Comparison of ENCODE assay signal across 12 cellular contexts in genomic region chr6:139164001-139164400, GRCh38. TPM values are rescaled to one million over a fixed set of nuclear protein-coding genes. Genes with fewer than 3 reads are reported as not detected.
DNase-seq lines count a peak whose midpoint lies in the region; ATAC-seq and TF ChIP-seq lines count a peak whose summit lies in the region.
"Had no signal": no experiment of that assay in that cellular context is flagged by ENCODE, and none has a peak within 500 bp of the region (broad histone marks: within the 10 kb centered on the region; RNA-seq: fewer than 3 reads in every experiment).

No MANE protein-coding gene starts in this region.

- no peaks in the 10 kb centered on the region for H3K4me1 ChIP-seq in endodermal cell (ENCODE audit: control insufficient read depth, insufficient read depth, low read length)
- H3K4me1 ChIP-seq in left ventricle myocardium inferior: peaks cover 77% of the 10 kb centered on the region

- no peak overlapping the region for H3K9ac ChIP-seq in endodermal cell (ENCODE audit: extremely low read depth, low read length, poor library complexity, severe bottlenecking)

- H3K4me3 ChIP-seq in endodermal cell (ENCODE audit: low read length) (no peak overlapping the region), left ventricle myocardium inferior (no peak overlapping the region)
- H3K4me3 ChIP-seq: esophagus muscularis mucosa, tibial nerve had no signal

- no peaks in the 10 kb centered on the region for H3K9me3 Mint-ChIP-seq in activated T-cell treated with anti-CD3 and anti-CD28 coated beads, Interleukin-2, amount 50 U/mL, for 24 hours
- H3K9me3 Mint-ChIP-seq in activated CD4-positive, alpha-beta T cell treated with anti-CD3 and anti-CD28 coated beads, Interleukin-2, amount 10 ng/mL, durations not matched to agents 24 days and 14 days: no peaks in the 10 kb centered on the region
- H3K9me3 Mint-ChIP-seq in endodermal cell: no peaks in the 10 kb centered on the region
- peaks cover 2 to 7% of the 10 kb centered on the region in 2 donors for H3K9me3 Mint-ChIP-seq in stimulated activated naive B cell treated with anti-CD40 and anti-IgM and Interleukin-4, amounts not matched to agents 10 μg/mL and 1 μg/mL and 100 μg/mL, for 72 hours

- H3K36me3 ChIP-seq in endodermal cell (ENCODE audit: control insufficient read depth, insufficient read depth, low read length) (no peaks in the 10 kb centered on the region), left ventricle myocardium inferior (peaks cover 24% of the 10 kb centered on the region)

- no peak for DNase-seq in activated T-cell treated with anti-CD3 and anti-CD28 coated beads, Interleukin-2, amount 50 U/mL, for 24 hours
- DNase-seq in activated T-cell treated with anti-CD3 and anti-CD28 coated beads for 4 hours: no peak
- peak; percentile 74 for DNase-seq in activated CD4-positive, alpha-beta T cell treated with anti-CD3 and anti-CD28 coated beads, Interleukin-2, amount 10 ng/mL, durations not matched to agents 24 days and 14 days
- peak; percentile 72 for DNase-seq in endodermal cell
- DNase-seq in stimulated activated naive B cell treated with anti-CD40 and anti-IgM and Interleukin-4, amounts not matched to agents 10 μg/mL and 1 μg/mL and 100 μg/mL, for 72 hours: no peak
- DNase-seq in epidermal melanocyte (ENCODE audit: insufficient read length, low spot score): no peak
- no peak for DNase-seq in left ventricle myocardium inferior
- DNase-seq: kidney, NCI-H146 had no signal

- peaks cover 96% of the 10 kb centered on the region for H3K4me1 Mint-ChIP-seq in activated T-cell treated with anti-CD3 and anti-CD28 coated beads, Interleukin-2, amount 50 U/mL, for 24 hours (ENCODE audit: low read depth)
- peaks cover 68% of the 10 kb centered on the region for H3K4me1 Mint-ChIP-seq in activated CD4-positive, alpha-beta T cell treated with anti-CD3 and anti-CD28 coated beads, Interleukin-2, amount 10 ng/mL, durations not matched to agents 24 days and 14 days
- peaks cover 11% of the 10 kb centered on the region for H3K4me1 Mint-ChIP-seq in endodermal cell
- H3K4me1 Mint-ChIP-seq in stimulated activated naive B cell treated with anti-CD40 and anti-IgM and Interleukin-4, amounts not matched to agents 10 μg/mL and 1 μg/mL and 100 μg/mL, for 72 hours: peaks cover 58 to 86% of the 10 kb centered on the region in 2 donors

- H3K27ac ChIP-seq in endodermal cell (ENCODE audit: low read depth, low read length): no peak overlapping the region
- H3K27ac ChIP-seq in left ventricle myocardium inferior (replicated peaks): no peak overlapping the region
- H3K27ac ChIP-seq: esophagus muscularis mucosa, tibial nerve had no signal

- H3K9me3 ChIP-seq in endodermal cell (ENCODE audit: control insufficient read depth, low read length): no peaks in the 10 kb centered on the region
- no peaks in the 10 kb centered on the region for H3K9me3 ChIP-seq in left ventricle myocardium inferior (replicated peaks)
- H3K9me3 ChIP-seq: esophagus muscularis mucosa, tibial nerve had no signal

- no peak overlapping the region for H3K4me3 Mint-ChIP-seq in activated T-cell treated with anti-CD3 and anti-CD28 coated beads, Interleukin-2, amount 50 U/mL, for 24 hours
- peak overlapping the region; percentile 32 for H3K4me3 Mint-ChIP-seq in activated CD4-positive, alpha-beta T cell treated with anti-CD3 and anti-CD28 coated beads, Interleukin-2, amount 10 ng/mL, durations not matched to agents 24 days and 14 days
- no peak overlapping the region for H3K4me3 Mint-ChIP-seq in endodermal cell
- peak overlapping the region; percentile 33 to 50 for H3K4me3 Mint-ChIP-seq in stimulated activated naive B cell treated with anti-CD40 and anti-IgM and Interleukin-4, amounts not matched to agents 10 μg/mL and 1 μg/mL and 100 μg/mL, for 72 hours

- H3K36me3 Mint-ChIP-seq in activated T-cell treated with anti-CD3 and anti-CD28 coated beads, Interleukin-2, amount 50 U/mL, for 24 hours (ENCODE audit: low read depth): peaks cover 81% of the 10 kb centered on the region
- peaks cover 42% of the 10 kb centered on the region for H3K36me3 Mint-ChIP-seq in activated CD4-positive, alpha-beta T cell treated with anti-CD3 and anti-CD28 coated beads, Interleukin-2, amount 10 ng/mL, durations not matched to agents 24 days and 14 days (ENCODE audit: low read depth)
- H3K36me3 Mint-ChIP-seq in endodermal cell (ENCODE audit: low read depth): peaks cover 5% of the 10 kb centered on the region
- H3K36me3 Mint-ChIP-seq in stimulated activated naive B cell treated with anti-CD40 and anti-IgM and Interleukin-4, amounts not matched to agents 10 μg/mL and 1 μg/mL and 100 μg/mL, for 72 hours: peaks cover 44 to 54% of the 10 kb centered on the region in 2 donors

- ATAC-seq in stimulated activated naive B cell treated with anti-CD40 and anti-IgM and Interleukin-4, amounts not matched to agents 10 μg/mL and 1 μg/mL and 100 μg/mL, for 72 hours (replicated peaks): no peak
- no peak for ATAC-seq in GM21723 (IDR thresholded peaks at IDR 0.05; ENCODE audit: unreplicated experiment)

- no peaks in the 10 kb centered on the region for H3K27me3 Mint-ChIP-seq in activated T-cell treated with anti-CD3 and anti-CD28 coated beads, Interleukin-2, amount 50 U/mL, for 24 hours
- no peaks in the 10 kb centered on the region for H3K27me3 Mint-ChIP-seq in activated CD4-positive, alpha-beta T cell treated with anti-CD3 and anti-CD28 coated beads, Interleukin-2, amount 10 ng/mL, durations not matched to agents 24 days and 14 days
- no peaks in the 10 kb centered on the region for H3K27me3 Mint-ChIP-seq in endodermal cell (ENCODE audit: insufficient read depth)
- no peaks in the 10 kb centered on the region for H3K27me3 Mint-ChIP-seq in stimulated activated naive B cell treated with anti-CD40 and anti-IgM and Interleukin-4, amounts not matched to agents 10 μg/mL and 1 μg/mL and 100 μg/mL, for 72 hours

- peak overlapping the region; percentile 97 for H3K27ac Mint-ChIP-seq in activated T-cell treated with anti-CD3 and anti-CD28 coated beads, Interleukin-2, amount 50 U/mL, for 24 hours
- peak overlapping the region; percentile 61 for H3K27ac Mint-ChIP-seq in activated CD4-positive, alpha-beta T cell treated with anti-CD3 and anti-CD28 coated beads, Interleukin-2, amount 10 ng/mL, durations not matched to agents 24 days and 14 days
- no peak overlapping the region for H3K27ac Mint-ChIP-seq in endodermal cell
- peak overlapping the region; percentile 96 for H3K27ac Mint-ChIP-seq in stimulated activated naive B cell treated with anti-CD40 and anti-IgM and Interleukin-4, amounts not matched to agents 10 μg/mL and 1 μg/mL and 100 μg/mL, for 72 hours

- intact Hi-C loops in activated CD4-positive, alpha-beta T cell treated with anti-CD3 and anti-CD28 coated beads, Interleukin-2, amount 10 ng/mL, durations not matched to agents 24 days and 14 days (cut with micrococcal nuclease): loop anchor here (5.0 kb wide), 1 partner anchor 137 kb away; the partner anchor contains the start of gene ABRACL
- intact Hi-C loops in left ventricle myocardium inferior (cut with micrococcal nuclease): no loop called here

- H3K27me3 ChIP-seq in endodermal cell (ENCODE audit: control insufficient read depth, insufficient read depth, low read length, poor library complexity, severe bottlenecking) (no peaks in the 10 kb centered on the region), left ventricle myocardium inferior (ENCODE audit: low read depth) (no peaks in the 10 kb centered on the region)
- H3K27me3 ChIP-seq: esophagus muscularis mucosa, tibial nerve had no signal

- TF ChIP-seq CTCF in endodermal cell (conservative IDR thresholded peaks at IDR 0.05) (peak; percentile 59), left ventricle myocardium inferior (IDR thresholded peaks at IDR 0.05; ENCODE audit: borderline replicate concordance) (no peak)

- WGBS in endodermal cell (ENCODE audit: insufficient coverage in 1 of 2, insufficient read length in 1 of 2), 2 experiments: 63 to 76% methylated on average over 3 of the region's 3 CpGs

RNA-seq across cellular contexts. Expression of gene HECA, which starts 29.1 kb away (rescaled TPM):
- total RNA-seq in activated CD4-positive, alpha-beta T cell treated with anti-CD3 and anti-CD28 coated beads, Interleukin-2, amount 10 ng/mL, durations not matched to agents 24 days and 14 days: 45.7 and 47.7 TPM in 2 replicates
- 1 to 10 TPM; 5.6 to 6.0 TPM for total RNA-seq in endodermal cell
- 10.3 TPM for polyA plus RNA-seq in endodermal cell (2013, experiment 1 of 2)
- polyA plus RNA-seq in endodermal cell (2013, experiment 2 of 2): 9.8 TPM
- 46.0 TPM for total RNA-seq in left ventricle myocardium inferior

Comparison
In these comparisons a context has a peak if more than half of its experiments do, and no peak if none do; other contexts are left out.
1. DNase-seq: peak in activated CD4-positive, alpha-beta T cell treated with anti-CD3 and anti-CD28 coated beads, Interleukin-2, amount 10 ng/mL, durations not matched to agents 24 days and 14 days (single experiment) and endodermal cell (single experiment); none in activated T-cell treated with anti-CD3 and anti-CD28 coated beads, Interleukin-2, amount 50 U/mL, for 24 hours (single experiment), activated T-cell treated with anti-CD3 and anti-CD28 coated beads for 4 hours (single experiment), stimulated activated naive B cell treated with anti-CD40 and anti-IgM and Interleukin-4, amounts not matched to agents 10 μg/mL and 1 μg/mL and 100 μg/mL, for 72 hours (single experiment), epidermal melanocyte (single experiment) and left ventricle myocardium inferior (single experiment).
2. H3K4me3 Mint-ChIP-seq: peak in activated CD4-positive, alpha-beta T cell treated with anti-CD3 and anti-CD28 coated beads, Interleukin-2, amount 10 ng/mL, durations not matched to agents 24 days and 14 days (single experiment) and stimulated activated naive B cell treated with anti-CD40 and anti-IgM and Interleukin-4, amounts not matched to agents 10 μg/mL and 1 μg/mL and 100 μg/mL, for 72 hours (2 of 2); none in activated T-cell treated with anti-CD3 and anti-CD28 coated beads, Interleukin-2, amount 50 U/mL, for 24 hours (single experiment) and endodermal cell (single experiment).